Comparison of ENCODE assay signal across 8 cellular contexts in the genomic region with DNA sequence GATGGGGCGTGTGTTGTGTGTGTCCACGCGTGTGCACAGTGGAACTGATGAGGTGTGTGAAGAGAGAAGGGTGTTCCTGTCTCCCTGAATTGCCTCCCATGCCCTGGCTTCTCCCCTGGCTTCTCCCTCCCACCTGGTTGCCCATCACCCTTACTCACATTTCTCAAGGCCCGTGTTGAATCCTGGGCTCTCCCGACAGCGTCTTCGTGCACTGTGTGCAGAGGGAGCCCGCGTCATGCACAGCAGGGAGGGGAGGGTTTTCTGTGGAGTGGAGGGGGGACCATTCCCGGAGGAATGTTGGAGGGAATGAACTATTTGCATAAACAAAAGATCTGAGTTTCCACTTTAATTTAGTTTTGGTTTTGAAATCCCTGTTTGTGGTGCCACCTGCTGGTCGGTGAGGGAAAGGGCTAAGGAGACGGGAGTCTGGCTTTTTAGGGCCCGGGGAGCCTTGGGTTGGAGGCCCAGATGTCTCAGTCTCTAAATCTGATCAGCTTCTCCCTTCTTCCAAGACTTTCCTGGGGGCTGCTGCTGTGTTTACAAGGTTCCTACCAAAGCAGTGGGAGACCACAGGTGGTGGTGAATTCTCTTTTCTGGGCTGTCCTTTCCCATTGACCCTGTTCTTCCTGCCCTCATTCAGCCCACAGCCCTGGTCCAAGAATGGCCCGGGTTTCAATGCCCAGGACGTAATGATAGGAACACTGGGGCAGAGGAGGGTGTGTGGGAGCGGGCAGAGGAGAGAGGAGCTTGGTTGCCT. TPM values are rescaled to one million over a fixed set of nuclear protein-coding genes. Genes with fewer than 3 reads are reported as not detected.
A peak's percentile ranks its signal among the peaks of the same experiment; 100 is the strongest.
DNase-seq lines count a peak whose midpoint lies in the region; ATAC-seq and TF ChIP-seq lines count a peak whose summit lies in the region.

A gene (minus strand): TSS at position 217 of the 757 bp plus-strand sequence. CDS start 57 bp downstream, at position 160.

- peak within 1 kb of the TSS; percentile 81 to 88 (median 85) for H3K27ac ChIP-seq in esophagus muscularis mucosa (replicated peaks in 1 of 4)
- peak within 1 kb of the TSS; percentile 92 for H3K27ac ChIP-seq in muscle layer of duodenum (ENCODE audit: low read length)

- no peaks in the 10 kb centered on the region for H3K36me3 ChIP-seq in NT2/D1 (ENCODE audit: insufficient read depth, insufficient read length, low read length)
- H3K36me3 ChIP-seq in esophagus muscularis mucosa = peaks cover 14 to 36% (median 23%) of the 10 kb centered on the region in 4 donors
- H3K36me3 ChIP-seq in muscle layer of duodenum (ENCODE audit: control insufficient read depth in 1 of 2, insufficient read depth in 2 of 2, low read length in 2 of 2) = peaks cover 3 to 24% of the 10 kb centered on the region in 2 donors

- H3K9me3 ChIP-seq in NT2/D1 (ENCODE audit: insufficient read depth, low read length) (no peaks in the 10 kb centered on the region), esophagus muscularis mucosa (no peaks in the 10 kb centered on the region), muscle layer of duodenum (ENCODE audit: control insufficient read depth in 1 of 2, low read length in 2 of 2) (no peaks in the 10 kb centered on the region)

- H3K4me3 Mint-ChIP-seq in activated T-cell treated with anti-CD3 and anti-CD28 coated beads, Interleukin-2, amount 50 U/mL, for 24 hours = peak within 1 kb of the TSS; percentile 78

- H3K27me3 Mint-ChIP-seq in activated T-cell treated with anti-CD3 and anti-CD28 coated beads, Interleukin-2, amount 50 U/mL, for 24 hours = peaks cover 2% of the 10 kb centered on the region

- peak; percentile 73 for DNase-seq in Ammon's horn (ENCODE audit: low spot score)
- DNase-seq in H4 (ENCODE audit: low spot score) = peak; percentile 91
- peak; percentile 86 for DNase-seq in NT2/D1 (ENCODE audit: low read depth, low spot score)
- DNase-seq in activated T-cell treated with anti-CD3 and anti-CD28 coated beads, Interleukin-2, amount 50 U/mL, for 24 hours = peak; percentile 79
- peak; percentile 96 for DNase-seq in esophagus muscularis mucosa (ENCODE audit: extremely low spot score)
- peak; percentile 37 to 56 for DNase-seq in stimulated activated CD8-positive, alpha-beta memory T cell treated with anti-CD3 and anti-CD28 coated beads, Interleukin-7, amount 100 ng/mL, for 4 hours (ENCODE audit: low read depth in 2 of 2)

- TF ChIP-seq POLR2A in esophagus muscularis mucosa (IDR thresholded peaks at IDR 0.05; ENCODE audit: low read depth) = peak; percentile 68

- peaks cover 9% of the 10 kb centered on the region for H3K4me1 Mint-ChIP-seq in activated T-cell treated with anti-CD3 and anti-CD28 coated beads, Interleukin-2, amount 50 U/mL, for 24 hours (ENCODE audit: low read depth)

- H3K27me3 ChIP-seq in NT2/D1 (ENCODE audit: insufficient read depth, insufficient read length) (no peaks in the 10 kb centered on the region), esophagus muscularis mucosa (no peaks in the 10 kb centered on the region), muscle layer of duodenum (ENCODE audit: low read depth, low read length) (no peaks in the 10 kb centered on the region)

- no peak for ATAC-seq in GM21390 (IDR thresholded peaks at IDR 0.05; ENCODE audit: unreplicated experiment)

- peak within 1 kb of the TSS; percentile 5 for H3K9ac ChIP-seq in NT2/D1 (ENCODE audit: insufficient read length, low read depth)

- no peaks in the 10 kb centered on the region for H3K9me3 Mint-ChIP-seq in activated T-cell treated with anti-CD3 and anti-CD28 coated beads, Interleukin-2, amount 50 U/mL, for 24 hours

- H3K36me3 Mint-ChIP-seq in activated T-cell treated with anti-CD3 and anti-CD28 coated beads, Interleukin-2, amount 50 U/mL, for 24 hours (ENCODE audit: low read depth) = no peaks in the 10 kb centered on the region

- no peak within 1 kb of the TSS for H3K4me3 ChIP-seq in NT2/D1 (ENCODE audit: insufficient read length, low read depth)
- peak within 1 kb of the TSS; percentile 53 to 75 (median 61) for H3K4me3 ChIP-seq in esophagus muscularis mucosa
- H3K4me3 ChIP-seq in muscle layer of duodenum (ENCODE audit: low read depth in 1 of 2, low read length in 2 of 2) = peak within 1 kb of the TSS; percentile 74 to 84

- peak within 1 kb of the TSS; percentile 85 for H3K27ac Mint-ChIP-seq in activated T-cell treated with anti-CD3 and anti-CD28 coated beads, Interleukin-2, amount 50 U/mL, for 24 hours

- H3K4me1 ChIP-seq in NT2/D1 (ENCODE audit: insufficient read depth, insufficient read length) = peaks cover 49% of the 10 kb centered on the region
- H3K4me1 ChIP-seq in esophagus muscularis mucosa = peaks cover 19 to 61% (median 54%) of the 10 kb centered on the region in 4 donors
- peaks cover 4 to 17% of the 10 kb centered on the region in 2 donors for H3K4me1 ChIP-seq in muscle layer of duodenum (ENCODE audit: control insufficient read depth in 1 of 2, insufficient read depth in 2 of 2, low read length in 2 of 2)

- WGBS in esophagus muscularis mucosa = 19% methylated on average over 16 of the region's 16 CpGs

- TF ChIP-seq EP300 in esophagus muscularis mucosa (IDR thresholded peaks at IDR 0.05) = no peak

- TF ChIP-seq CTCF in esophagus muscularis mucosa (IDR thresholded peaks at IDR 0.05) = peak; percentile 91 to 95 (median 94)

- intact Hi-C loops in esophagus muscularis mucosa (cut with DNase I) = loop anchor here (1.0 to 2.0 kb wide), 2 partner anchors 16 to 32 kb away; a partner anchor contains a TSS

RNA-seq across cellular contexts. Expression of the gene that starts here (rescaled TPM):
- 71.4 and 104 TPM in 2 replicates for total RNA-seq in H4 (2014; rRNA removed; shearing (Covaris generic))
- 100 to 1,000 TPM; 324 to 603 (median 572) TPM for total RNA-seq in esophagus muscularis mucosa
